In the genomic region with DNA sequence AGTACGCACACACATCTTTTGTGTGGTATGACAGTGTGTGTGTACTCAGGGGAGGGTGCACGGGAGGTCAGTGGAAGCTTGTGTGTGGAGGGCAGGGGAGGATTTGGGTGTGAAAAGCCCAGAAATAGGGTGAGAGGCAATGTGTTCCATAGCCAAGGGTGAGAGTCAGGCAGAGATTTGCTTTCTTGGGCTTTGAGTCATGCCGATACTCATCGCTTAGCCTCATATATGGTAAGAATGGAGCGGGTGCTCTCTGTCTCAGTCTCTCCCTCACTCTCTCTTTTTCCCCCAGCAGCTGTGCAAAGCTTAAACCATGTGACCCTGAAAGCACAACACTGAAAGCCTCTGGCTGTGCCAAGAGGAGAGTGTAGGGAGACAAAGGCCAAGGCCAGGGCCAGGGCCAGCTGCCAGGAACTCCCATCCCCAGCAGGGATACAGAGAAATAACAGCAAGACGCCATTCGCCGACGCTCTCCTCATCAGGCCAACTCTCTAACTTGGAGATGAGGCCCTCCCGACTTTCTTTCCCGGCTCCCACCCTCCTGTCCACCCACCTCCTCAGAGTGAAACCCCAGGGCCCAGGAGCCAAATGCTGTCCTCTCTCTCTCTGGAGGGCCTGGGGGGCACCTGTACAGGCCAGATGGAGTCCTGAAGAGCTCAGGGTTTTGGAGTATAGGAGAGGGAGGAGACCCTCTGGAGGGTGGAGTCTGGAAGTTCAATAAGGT, we compare ENCODE assay signal across 11 cellular contexts. TPM values are rescaled to one million over a fixed set of nuclear protein-coding genes. Genes with fewer than 3 reads are reported as not detected.
DNase-seq lines count a peak whose midpoint lies in the region; ATAC-seq and TF ChIP-seq lines count a peak whose summit lies in the region.
"Had no signal": no experiment of that assay in that cellular context is flagged by ENCODE, and none has a peak within 500 bp of the region (broad histone marks: within the 10 kb centered on the region; RNA-seq: fewer than 3 reads in every experiment).

No MANE protein-coding gene starts in this region.

- H3K27me3 ChIP-seq in right atrium auricular region (no peaks in the 10 kb centered on the region), sigmoid colon (no peaks in the 10 kb centered on the region)

- H3K4me1 ChIP-seq in right atrium auricular region, result peaks cover 0 to 26% of the 10 kb centered on the region in 2 donors
- H3K4me1 ChIP-seq in sigmoid colon, result peaks cover 0 to 21% (median 13%) of the 10 kb centered on the region in 4 donors

- H3K36me3 ChIP-seq in right atrium auricular region (no peaks in the 10 kb centered on the region), sigmoid colon (no peaks in the 10 kb centered on the region)

- TF ChIP-seq CTCF in right atrium auricular region (IDR thresholded peaks at IDR 0.05) (no peak), sigmoid colon (IDR thresholded peaks at IDR 0.05) (no peak)

- H3K27ac ChIP-seq in right atrium auricular region (peak overlapping the region; percentile 48 to 69), sigmoid colon (peak overlapping the region; percentile 38 to 81 (median 72))

- TF ChIP-seq EP300 in sigmoid colon (IDR thresholded peaks at IDR 0.05), result no peak

- no peak for TF ChIP-seq POLR2A in sigmoid colon (IDR thresholded peaks at IDR 0.05)

- WGBS in sigmoid colon, 2 donors, result 28 to 79% methylated on average over 11 of the region's 11 CpGs

- ATAC-seq in HG03175 (IDR thresholded peaks at IDR 0.05; ENCODE audit: unreplicated experiment), result no peak
- no peak for ATAC-seq in HG03095 (IDR thresholded peaks at IDR 0.05; ENCODE audit: unreplicated experiment)
- no peak for ATAC-seq in HG03097 (IDR thresholded peaks at IDR 0.05; ENCODE audit: low FRiP score, unreplicated experiment)

- H3K9me3 ChIP-seq in right atrium auricular region (no peaks in the 10 kb centered on the region), sigmoid colon (no peaks in the 10 kb centered on the region)

- intact Hi-C loops in sigmoid colon (cut with DNase I), result no loop called here

- DNase-seq in NCI-H1092 (lab: John Stamatoyannopoulos, UW) (peak; percentile 95), amygdala (lab: John Stamatoyannopoulos, UW) (peak in 55 of 56 donors; percentile 33 to 96 (median 81)), right atrium auricular region (ENCODE audit: low spot score) (no peak), sigmoid colon (no peak), mesenteric fat pad (ENCODE audit: low spot score) (no peak)
- DNase-seq: activated CD4-positive, alpha-beta memory T cell treated with anti-CD3 and anti-CD28 coated beads for 36 hours; Karpas-422; stimulated activated CD4-positive, alpha-beta T cell treated with anti-CD3 and anti-CD28 coated beads, Interleukin-15, amount 100 ng/mL, for 24 hours had no signal

- no peak overlapping the region for H3K4me3 ChIP-seq in right atrium auricular region
- no peak overlapping the region for H3K4me3 ChIP-seq in sigmoid colon

RNA-seq across cellular contexts. Expression of a gene that starts 20.3 kb away (rescaled TPM):
- total RNA-seq in right atrium auricular region (10 to 100 TPM; 42.5 to 45.1 TPM), sigmoid colon (10 to 100 TPM; 26.3 to 94.2 (median 45.0) TPM), mesenteric fat pad (65.2 TPM)
- polyA plus RNA-seq in sigmoid colon, result 10 to 100 TPM in 2 of 3 donors, 1 to 10 TPM in 1; 9.6 to 36.3 (median 16.9) TPM

RNA-seq across cellular contexts. Expression of a gene that starts 33.1 kb away (rescaled TPM):
- 10 to 100 TPM; 15.1 to 18.4 TPM for total RNA-seq in right atrium auricular region
- 10 to 100 TPM; 13.3 to 21.3 (median 17.7) TPM for total RNA-seq in sigmoid colon
- polyA plus RNA-seq in sigmoid colon, result 100 to 1,000 TPM in 1 of 3 donors, 10 to 100 TPM in 2; 45.0 to 124 (median 85.1) TPM
- 35.9 TPM for total RNA-seq in mesenteric fat pad

Comparison
In these comparisons a context has a peak if more than half of its experiments do, and no peak if none do; other contexts are left out.
1. DNase-seq: peak in NCI-H1092 (single experiment) and amygdala (55 of 56); none in right atrium auricular region (single experiment), sigmoid colon (single experiment) and mesenteric fat pad (single experiment).